In genomic region chr7:132485136-132485535, GRCh38 we compare ENCODE assay signal across 24 cellular contexts.
A peak's percentile ranks its signal among the peaks of the same experiment; 100 is the strongest.
DNase-seq lines count a peak whose midpoint lies in the region; ATAC-seq and TF ChIP-seq lines count a peak whose summit lies in the region.
"Had no signal": no experiment of that assay in that cellular context is flagged by ENCODE, and none has a peak within 500 bp of the region (broad histone marks: within the 10 kb centered on the region; RNA-seq: fewer than 3 reads in every experiment).

No MANE protein-coding gene starts in this region.

- peaks cover 21% of the 10 kb centered on the region for H3K36me3 ChIP-seq in adipocyte (ENCODE audit: control insufficient read depth, insufficient read depth, low read length, severe bottlenecking)
- no peaks in the 10 kb centered on the region for H3K36me3 ChIP-seq in neural cell (ENCODE audit: insufficient read depth, low read length)
- no peaks in the 10 kb centered on the region for H3K36me3 ChIP-seq in tibial nerve
- no peaks in the 10 kb centered on the region for H3K36me3 ChIP-seq in ascending aorta
- H3K36me3 ChIP-seq: esophagus muscularis mucosa, gastroesophageal sphincter, neural progenitor cell, prostate gland, tibial artery had no signal

- TF ChIP-seq EP300 in neural cell (conservative IDR thresholded peaks at IDR 0.05; ENCODE audit: poor library complexity, severe bottlenecking), result no peak
- TF ChIP-seq EP300 in tibial nerve (IDR thresholded peaks at IDR 0.05), result no peak

- ATAC-seq in HG02938 (IDR thresholded peaks at IDR 0.05; ENCODE audit: unreplicated experiment), result no peak
- ATAC-seq: gastroesophageal sphincter, HCT116, Right ventricle myocardium inferior had no signal

- no peak for TF ChIP-seq CTCF in neural cell (IDR thresholded peaks at IDR 0.05; ENCODE audit: poor library complexity, severe bottlenecking)
- TF ChIP-seq CTCF in tibial nerve (IDR thresholded peaks at IDR 0.05), result no peak
- no peak for TF ChIP-seq CTCF in ascending aorta (IDR thresholded peaks at IDR 0.05)

- TF ChIP-seq RAD21 in neural cell (conservative IDR thresholded peaks at IDR 0.05), result no peak

- H4K20me1 ChIP-seq in neural cell (ENCODE audit: insufficient read depth), result no peaks in the 10 kb centered on the region

- no peaks in the 10 kb centered on the region for H3K9me2 ChIP-seq in neural cell (ENCODE audit: insufficient read depth, low read length)

- DNase-seq in NCI-H1417 (lab: John Stamatoyannopoulos, UW) (peak; percentile 15 to 68 (median 55)), NCI-H1417 treated with DMSO at 0.1 percent for 48 hours (lab: John Stamatoyannopoulos, UW) (no peak), NCI-H2227 treated with DMSO at 0.1 percent for 48 hours (lab: John Stamatoyannopoulos, UW) (peak; percentile 79), adipocyte (ENCODE audit: low read depth) (no peak), tibial nerve (ENCODE audit: low spot score in 2 of 2) (no peak), ascending aorta (ENCODE audit: low spot score in 2 of 2) (no peak)
- DNase-seq: activated effector memory CD4-positive, alpha-beta T cell treated with anti-CD3 and anti-CD28 coated beads, Interleukin-2, amount 50 U/mL, for 16 hours; Karpas-422; NCI-H1048; NCI-H2107; NCI-H69; OCI-M1; stimulated activated CD4-positive, alpha-beta T cell treated with anti-CD3 and anti-CD28 coated beads, Interleukin-2, amount 100 ng/mL, for 48 hours; tibial artery had no signal

- no peaks in the 10 kb centered on the region for H3F3A ChIP-seq in neural cell (ENCODE audit: insufficient read depth, low read length, poor library complexity, severe bottlenecking)

- WGBS in tibial nerve, 2 donors, result 62 to 66% methylated on average over 6 of the region's 6 CpGs

- peaks cover 58% of the 10 kb centered on the region for H3K4me1 ChIP-seq in adipocyte (ENCODE audit: control insufficient read depth, insufficient read depth, low read length)
- H3K4me1 ChIP-seq in tibial nerve, result peaks cover 0 to 30% (median 0%) of the 10 kb centered on the region in 4 donors
- peaks cover 0 to 13% of the 10 kb centered on the region in 2 donors for H3K4me1 ChIP-seq in ascending aorta
- H3K4me1 ChIP-seq: prostate gland had no signal

- H3K9me3 ChIP-seq in adipocyte (ENCODE audit: control insufficient read depth, low read length) (no peaks in the 10 kb centered on the region), neural cell (ENCODE audit: low read length) (no peaks in the 10 kb centered on the region), tibial nerve (no peaks in the 10 kb centered on the region), ascending aorta (no peaks in the 10 kb centered on the region)
- H3K9me3 ChIP-seq: esophagus muscularis mucosa, gastroesophageal sphincter, prostate gland, tibial artery had no signal

- H3K27ac ChIP-seq in neural cell (ENCODE audit: low read length), result peak overlapping the region; percentile 15
- no peak overlapping the region for H3K27ac ChIP-seq in tibial nerve
- no peak overlapping the region for H3K27ac ChIP-seq in ascending aorta
- H3K27ac ChIP-seq: 22Rv1, esophagus muscularis mucosa, gastroesophageal sphincter, neural progenitor cell, prostate gland, tibial artery had no signal

- no peak overlapping the region for H2AFZ ChIP-seq in neural cell (ENCODE audit: low read depth, low read length)
- H2AFZ ChIP-seq: neural progenitor cell had no signal

- H3K79me2 ChIP-seq in neural cell (replicated peaks; ENCODE audit: insufficient read depth, low read length), result no peaks in the 10 kb centered on the region

- H3K4me3 ChIP-seq in adipocyte (ENCODE audit: low read length) (no peak overlapping the region), neural cell (ENCODE audit: low read length) (no peak overlapping the region), tibial nerve (no peak overlapping the region), ascending aorta (no peak overlapping the region)
- H3K4me3 ChIP-seq: esophagus muscularis mucosa, gastroesophageal sphincter, neural progenitor cell, prostate gland, skin epidermis, tibial artery had no signal

- peak overlapping the region; percentile 55 for H3K9ac ChIP-seq in adipocyte (ENCODE audit: low read length)
- no peak overlapping the region for H3K9ac ChIP-seq in neural cell (ENCODE audit: low read length)
- H3K9ac ChIP-seq: neural progenitor cell had no signal

- TF ChIP-seq POLR2A in tibial nerve (IDR thresholded peaks at IDR 0.05), result no peak

- H3K4me2 ChIP-seq in neural cell (ENCODE audit: low read length), result no peak overlapping the region
- H3K4me2 ChIP-seq: neural progenitor cell had no signal

- intact Hi-C loops in ascending aorta (cut with DNase I), result no loop called here

- no peaks in the 10 kb centered on the region for H3K27me3 ChIP-seq in adipocyte (replicated peaks; ENCODE audit: control insufficient read depth, insufficient read depth, low read length)
- H3K27me3 ChIP-seq in neural cell (ENCODE audit: insufficient read depth, low read depth, low read length), result no peaks in the 10 kb centered on the region
- no peaks in the 10 kb centered on the region for H3K27me3 ChIP-seq in tibial nerve
- H3K27me3 ChIP-seq in ascending aorta, result no peaks in the 10 kb centered on the region
- H3K27me3 ChIP-seq: esophagus muscularis mucosa, gastroesophageal sphincter, neural progenitor cell, tibial artery had no signal

TF ChIP-seq in neural cell, 6 proteins besides CTCF, POLR2A, EP300 and RAD21:
- no peak for TF ChIP-seq SMC3 (conservative IDR thresholded peaks at IDR 0.05; ENCODE audit: poor library complexity)
- no peak for TF ChIP-seq EZH2 (IDR thresholded peaks at IDR 0.05; ENCODE audit: borderline replicate concordance, insufficient read depth, low read length, poor library complexity, severe bottlenecking)
- TF ChIP-seq MXI1 (conservative IDR thresholded peaks at IDR 0.05; ENCODE audit: poor library complexity, severe bottlenecking), result no peak
- TF ChIP-seq REST (IDR thresholded peaks at IDR 0.05; ENCODE audit: borderline replicate concordance), result no peak
- TF ChIP-seq POLR2AphosphoS5 (IDR thresholded peaks at IDR 0.05), result no peak
- TF ChIP-seq TAF1 (IDR thresholded peaks at IDR 0.05; ENCODE audit: low read depth), result no peak

Comparison
In these comparisons a context has a peak if more than half of its experiments do, and no peak if none do; other contexts are left out.
1. DNase-seq: peak in NCI-H1417 (3 of 3) and NCI-H2227 treated with DMSO at 0.1 percent for 48 hours (single experiment); none in NCI-H1417 treated with DMSO at 0.1 percent for 48 hours (single experiment), adipocyte (single experiment), tibial nerve (0 of 2) and ascending aorta (0 of 2).